ENCODE assay signal across 35 cellular contexts in the genomic region with DNA sequence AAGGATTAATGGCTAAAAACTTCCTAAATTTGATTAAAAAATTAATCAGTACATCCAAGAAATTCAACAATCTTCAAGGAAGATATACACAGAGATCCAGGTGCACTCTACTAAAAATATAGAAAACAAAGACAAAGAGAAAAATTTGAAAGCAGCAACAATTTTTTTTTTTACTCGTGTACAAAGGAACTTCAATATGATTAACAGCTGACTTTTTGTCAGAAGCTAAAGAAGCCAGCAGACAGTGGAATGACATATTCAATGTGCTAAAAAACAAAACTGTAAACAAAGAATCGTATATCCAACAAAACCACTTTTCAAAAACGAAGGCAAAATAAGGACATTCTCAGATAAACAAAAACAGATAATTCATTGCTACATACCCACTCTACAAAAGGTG.
"Had no signal": no experiment of that assay in that cellular context is flagged by ENCODE, and none has a peak within 500 bp of the region (broad histone marks: within the 10 kb centered on the region; RNA-seq: fewer than 3 reads in every experiment).

No MANE protein-coding gene starts in this region.

- DNase-seq: activated CD4-positive, alpha-beta memory T cell treated with anti-CD3 and anti-CD28 coated beads, Interleukin-2, amount 10 ng/mL, durations not matched to agents 7 days and 5 days; activated CD4-positive, alpha-beta T cell treated with anti-CD3 and anti-CD28 coated beads for 1 hour; activated CD4-positive, alpha-beta T cell treated with anti-CD3 and anti-CD28 coated beads for 48 hours; activated CD4-positive, CD25-positive, alpha-beta regulatory T cell; activated CD8-positive, alpha-beta memory T cell treated with anti-CD3 and anti-CD28 coated beads, Interleukin-2, amount 10 ng/mL, durations not matched to agents 7 days and 5 days; activated CD8-positive, alpha-beta memory T cell treated with anti-CD3 and anti-CD28 coated beads, Interleukin-2, amount 50 U/mL, for 48 hours; activated effector memory CD4-positive, alpha-beta T cell treated with Interleukin-2 at 50 U/mL for 16 hours; activated naive CD4-positive, alpha-beta T cell treated with anti-CD3 and anti-CD28 coated beads, Interleukin-2, amount 10 ng/mL, durations not matched to agents 7 days and 5 days; activated naive CD8-positive, alpha-beta T cell treated with anti-CD3 and anti-CD28 coated beads, Interleukin-2, amount 50 U/mL, for 24 hours; activated T-cell treated with anti-CD3 and anti-CD28 coated beads, Interleukin-2, amount 50 U/mL, for 48 hours; anterior cingulate cortex; caudate nucleus; cerebellar nuclear complex; MG63; NCI-H1048; NCI-H1105 treated with DMSO at 0.1 percent for 48 hours; NCI-H1436; NCI-H1694; NCI-H2029; NCI-H2107; NCI-H226; NCI-H446 treated with DMSO at 0.1 percent for 48 hours; NCI-H524; NCI-H69; NK-92 treated with Interleukin-12 subunit alpha and Interleukin-12 subunit beta, amount 100 ng/mL, for 24 hours; PC-9; SIG-M5; T-helper 1 cell; T-helper 2 cell; T-helper 9 cell had no signal

- FAIRE-seq: RCC 7860 had no signal

- H2AFZ ChIP-seq: PC-9 had no signal

- H3K36me3 ChIP-seq: MG63 had no signal

- H3K4me2 ChIP-seq: PC-9 had no signal

- H3K4me3 ChIP-seq: MG63, PC-9 had no signal

- ATAC-seq: activated CD8-positive, alpha-beta memory T cell treated with anti-CD3 and anti-CD28 coated beads, Interleukin-2, amount 10 ng/mL, durations not matched to agents 7 days and 5 days; activated naive CD8-positive, alpha-beta T cell treated with anti-CD3 and anti-CD28 coated beads, Interleukin-2, amount 50 U/mL, for 24 hours; Right ventricle myocardium inferior; SK-N-SH treated with all-trans-retinoic acid at 6 μM for 48 hours had no signal

- H3K27ac ChIP-seq: PC-9, RWPE1, VCaP had no signal
